ENCODE assay signal across 32 cellular contexts in genomic region chr11:125192717-125193116, GRCh38. TPM values are rescaled to one million over a fixed set of nuclear protein-coding genes. Genes with fewer than 3 reads are reported as not detected.
"Had no signal": no experiment of that assay in that cellular context is flagged by ENCODE, and none has a peak within 500 bp of the region (broad histone marks: within the 10 kb centered on the region; RNA-seq: fewer than 3 reads in every experiment).

No MANE protein-coding gene starts in this region.

- H3K9me3 ChIP-seq: adrenal gland, SJCRH30, SK-N-SH had no signal

- H3K9me2 ChIP-seq: SK-N-SH had no signal

- DNase-seq: activated CD4-positive, alpha-beta T cell treated with anti-CD3 and anti-CD28 coated beads for 36 hours; activated CD4-positive, alpha-beta T cell treated with anti-CD3 and anti-CD28 coated beads, Interleukin-2, amount 10 ng/mL, durations not matched to agents 7 days and 5 days; activated CD4-positive, alpha-beta T cell treated with anti-CD3 and anti-CD28 coated beads, Interleukin-2, amount 50 U/mL, for 48 hours; activated CD8-positive, alpha-beta memory T cell treated with anti-CD3 and anti-CD28 coated beads, Interleukin-2, amount 50 U/mL, for 4 hours; activated gamma-delta T cell treated with Interleukin-2 at 50 U/mL for 16 hours; activated naive CD4-positive, alpha-beta T cell treated with anti-CD3 and anti-CD28 coated beads for 36 hours; activated T-cell treated with anti-CD3 and anti-CD28 coated beads for 4 hours; activated T-cell treated with anti-CD3 and anti-CD28 coated beads, Interleukin-2, amount 50 U/mL, for 4 hours; brain microvascular endothelial cell; central memory CD4-positive, alpha-beta T cell; NCI-H1105 treated with DMSO at 0.1 percent for 48 hours; NCI-H1436; NCI-H1694; NCI-H1930; NCI-H2081 treated with DMSO at 0.1 percent for 48 hours; NCI-H226; NCI-H446 treated with DMSO at 0.1 percent for 48 hours; NCI-H524; NCI-H69; SHP77; SJCRH30 had no signal

- H3K4me3 ChIP-seq: adrenal gland, K562, SJCRH30 had no signal

- H3K9ac ChIP-seq: SK-N-SH had no signal

- H3K4me1 Mint-ChIP-seq: activated CD4-positive, alpha-beta T cell treated with anti-CD3 and anti-CD28 coated beads for 36 hours; activated CD4-positive, alpha-beta T cell treated with anti-CD3 and anti-CD28 coated beads, Interleukin-2, amount 10 ng/mL, durations not matched to agents 7 days and 5 days had no signal

- H3K4me3 Mint-ChIP-seq: activated CD4-positive, alpha-beta T cell treated with anti-CD3 and anti-CD28 coated beads for 36 hours; activated CD4-positive, alpha-beta T cell treated with anti-CD3 and anti-CD28 coated beads, Interleukin-2, amount 10 ng/mL, durations not matched to agents 7 days and 5 days; activated naive CD4-positive, alpha-beta T cell treated with anti-CD3 and anti-CD28 coated beads for 36 hours; activated T-cell treated with anti-CD3 and anti-CD28 coated beads, Interleukin-2, amount 50 U/mL, for 4 hours; activated T-helper 1 cell treated with anti-CD3 and anti-CD28 coated beads, Interleukin-12 subunit alpha, Interleukin-12 subunit beta, Interleukin-2, Interleukin-4 antibody, amounts not matched to agents 30 ng/mL and 10 ng/mL and 1 ng/mL, durations not matched to agents 14 hours and 24 hours and 36 hours; T-helper 1 cell treated with Interleukin-12 subunit alpha and Interleukin-12 subunit beta and Interleukin-4 antibody, amounts not matched to agents 30 μg/mL and 1 μg/mL, for 36 hours; T-helper 2 cell treated with Interferon-gamma antibody and Interleukin-4, amounts not matched to agents 5 μg/mL and 100 μg/mL, for 36 hours; WTC11 had no signal

- H3K9me3 Mint-ChIP-seq: activated CD4-positive, alpha-beta T cell treated with anti-CD3 and anti-CD28 coated beads, Interleukin-2, amount 10 ng/mL, durations not matched to agents 7 days and 5 days; activated T-helper 1 cell treated with anti-CD3 and anti-CD28 coated beads, Interleukin-12 subunit alpha, Interleukin-12 subunit beta, Interleukin-2, Interleukin-4 antibody, amounts not matched to agents 30 ng/mL and 10 ng/mL and 1 ng/mL, durations not matched to agents 14 hours and 24 hours and 36 hours; T-helper 1 cell treated with Interleukin-12 subunit alpha and Interleukin-12 subunit beta and Interleukin-4 antibody, amounts not matched to agents 30 μg/mL and 1 μg/mL, for 36 hours; T-helper 2 cell treated with Interferon-gamma antibody and Interleukin-4, amounts not matched to agents 5 μg/mL and 100 μg/mL, for 36 hours had no signal

- H3K4me1 ChIP-seq: adrenal gland, SJCRH30 had no signal

- ATAC-seq: activated CD4-positive, alpha-beta T cell treated with anti-CD3 and anti-CD28 coated beads for 36 hours; activated CD4-positive, CD25-positive, alpha-beta regulatory T cell treated with anti-CD3 and anti-CD28 coated beads, Interleukin-2, amount 50 U/mL, for 24 hours; activated naive CD4-positive, alpha-beta T cell treated with anti-CD3 and anti-CD28 coated beads, Interleukin-2, amount 50 U/mL, for 72 hours; activated T-cell treated with anti-CD3 and anti-CD28 coated beads, Interleukin-2, amount 50 U/mL, for 4 hours; K562; Panc1; WTC11 had no signal

- H3K27ac ChIP-seq: adrenal gland, brain microvascular endothelial cell, SJCRH30 had no signal

- H3K27me3 ChIP-seq: adrenal gland, brain microvascular endothelial cell, SJCRH30 had no signal

- H3K27ac Mint-ChIP-seq: activated CD4-positive, alpha-beta T cell treated with anti-CD3 and anti-CD28 coated beads for 36 hours; activated CD4-positive, alpha-beta T cell treated with anti-CD3 and anti-CD28 coated beads, Interleukin-2, amount 10 ng/mL, durations not matched to agents 7 days and 5 days; activated naive CD4-positive, alpha-beta T cell treated with anti-CD3 and anti-CD28 coated beads for 36 hours; activated naive CD4-positive, alpha-beta T cell treated with anti-CD3 and anti-CD28 coated beads, Interleukin-2, amount 50 U/mL, for 72 hours; activated T-helper 1 cell treated with anti-CD3 and anti-CD28 coated beads, Interleukin-12 subunit alpha, Interleukin-12 subunit beta, Interleukin-2, Interleukin-4 antibody, amounts not matched to agents 30 ng/mL and 10 ng/mL and 1 ng/mL, durations not matched to agents 14 hours and 24 hours and 36 hours; T-helper 1 cell treated with Interleukin-12 subunit alpha and Interleukin-12 subunit beta and Interleukin-4 antibody, amounts not matched to agents 30 μg/mL and 1 μg/mL, for 36 hours; T-helper 2 cell treated with Interferon-gamma antibody and Interleukin-4, amounts not matched to agents 5 μg/mL and 100 μg/mL, for 36 hours; WTC11 had no signal

- H3K4me2 ChIP-seq: SK-N-SH had no signal

- H3K36me3 ChIP-seq: adrenal gland, brain microvascular endothelial cell had no signal

RNA-seq across cellular contexts. Expression of gene PKNOX2, which starts 28.2 kb away (rescaled TPM):
- total RNA-seq: activated CD4-positive, alpha-beta T cell treated with anti-CD3 and anti-CD28 coated beads for 36 hours; activated CD4-positive, alpha-beta T cell treated with anti-CD3 and anti-CD28 coated beads, Interleukin-2, amount 10 ng/mL, durations not matched to agents 7 days and 5 days; activated naive CD4-positive, alpha-beta T cell treated with anti-CD3 and anti-CD28 coated beads for 36 hours; activated T-helper 1 cell treated with anti-CD3 and anti-CD28 coated beads, Interleukin-12 subunit alpha, Interleukin-12 subunit beta, Interleukin-2, Interleukin-4 antibody, amounts not matched to agents 30 ng/mL and 10 ng/mL and 1 ng/mL, durations not matched to agents 14 hours and 24 hours and 36 hours; K562; M059J had no signal
- polyA plus RNA-seq: K562 had no signal
